ENCODE assay signal across 8 cellular contexts in the genomic region with DNA sequence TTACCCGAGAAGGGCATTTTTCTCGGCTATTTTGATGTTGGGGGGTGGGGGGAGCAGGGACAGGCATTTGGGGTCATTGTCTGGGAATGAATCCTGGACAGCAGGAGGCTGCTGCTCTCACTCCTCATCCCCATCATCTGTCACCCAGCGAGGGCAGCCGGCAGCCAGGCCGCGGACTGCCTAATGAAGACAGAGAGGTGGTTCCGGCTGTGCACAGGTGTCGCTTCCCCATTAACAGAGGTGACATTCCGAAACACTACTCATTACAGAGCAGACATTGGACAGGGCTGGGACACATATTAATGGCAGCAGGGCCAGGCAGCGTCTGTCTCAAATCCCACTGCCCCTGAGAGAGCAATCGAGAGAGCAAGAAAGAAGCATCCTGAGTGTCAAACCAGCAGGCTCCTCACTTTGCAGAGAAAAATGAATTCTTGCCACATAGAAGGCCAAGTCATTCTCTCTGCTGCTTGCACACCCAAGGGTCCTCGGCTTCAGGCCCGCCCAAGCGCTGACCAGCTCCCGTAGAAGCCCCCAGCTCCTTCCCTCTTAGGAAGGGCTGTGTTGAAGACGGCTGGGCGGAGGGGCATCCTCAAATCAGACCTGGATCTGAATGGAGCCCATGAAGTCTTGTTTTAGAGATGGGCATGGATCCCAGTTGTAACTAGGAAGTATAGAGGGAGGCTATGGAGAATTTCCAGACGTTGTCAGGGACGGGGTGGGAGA. TPM values are rescaled to one million over a fixed set of nuclear protein-coding genes. Genes with fewer than 3 reads are reported as not detected.
DNase-seq lines count a peak whose midpoint lies in the region; ATAC-seq and TF ChIP-seq lines count a peak whose summit lies in the region.
"Had no signal": no experiment of that assay in that cellular context is flagged by ENCODE, and none has a peak within 500 bp of the region (broad histone marks: within the 10 kb centered on the region; RNA-seq: fewer than 3 reads in every experiment).

No MANE protein-coding gene starts in this region.

- no peak overlapping the region for H2AFZ ChIP-seq in hepatocyte

- peak overlapping the region; percentile 74 for H3K4me3 Mint-ChIP-seq in activated T-helper 2 cell treated with anti-CD3 and anti-CD28 coated beads, Interferon-gamma antibody, Interleukin-2, Interleukin-4, amounts not matched to agents 10 μg/mL and 5 μg/mL and 100 μg/mL, durations not matched to agents 14 hours and 24 hours and 36 hours (ENCODE audit: low read depth)

- peak overlapping the region; percentile 65 for H3K4me3 ChIP-seq in HUES48 (ENCODE audit: low read depth, low read length)
- no peak overlapping the region for H3K4me3 ChIP-seq in hepatocyte
- H3K4me3 ChIP-seq in skeletal muscle satellite cell (ENCODE audit: low read length) = peak overlapping the region; percentile 74

- H3K9me3 Mint-ChIP-seq in activated T-helper 2 cell treated with anti-CD3 and anti-CD28 coated beads, Interferon-gamma antibody, Interleukin-2, Interleukin-4, amounts not matched to agents 10 μg/mL and 5 μg/mL and 100 μg/mL, durations not matched to agents 14 hours and 24 hours and 36 hours = no peaks in the 10 kb centered on the region

- H3K4me1 ChIP-seq in HUES48 (ENCODE audit: control insufficient read depth, insufficient read depth, low read length) (peaks cover 18% of the 10 kb centered on the region), hepatocyte (ENCODE audit: insufficient read depth) (no peaks in the 10 kb centered on the region), skeletal muscle satellite cell (ENCODE audit: control insufficient read depth, insufficient read depth, low read length) (peaks cover 3% of the 10 kb centered on the region)

- H3K4me1 Mint-ChIP-seq in activated T-helper 2 cell treated with anti-CD3 and anti-CD28 coated beads, Interferon-gamma antibody, Interleukin-2, Interleukin-4, amounts not matched to agents 10 μg/mL and 5 μg/mL and 100 μg/mL, durations not matched to agents 14 hours and 24 hours and 36 hours (ENCODE audit: low read depth) = peaks cover 4% of the 10 kb centered on the region

- H3K27ac ChIP-seq in HUES48 (ENCODE audit: low read depth, low read length) = no peak overlapping the region
- H3K27ac ChIP-seq in hepatocyte = no peak overlapping the region

- no peak overlapping the region for H3K27ac Mint-ChIP-seq in activated T-helper 2 cell treated with anti-CD3 and anti-CD28 coated beads, Interferon-gamma antibody, Interleukin-2, Interleukin-4, amounts not matched to agents 10 μg/mL and 5 μg/mL and 100 μg/mL, durations not matched to agents 14 hours and 24 hours and 36 hours

- H3K9ac ChIP-seq in HUES48 (ENCODE audit: low read depth, low read length) (no peak overlapping the region), skeletal muscle satellite cell (ENCODE audit: low read depth, low read length) (no peak overlapping the region)

- no peaks in the 10 kb centered on the region for H3K9me2 ChIP-seq in hepatocyte (replicated peaks; ENCODE audit: insufficient read depth)

- intact Hi-C loops in activated T-helper 2 cell treated with anti-CD3 and anti-CD28 coated beads, Interferon-gamma antibody, Interleukin-2, Interleukin-4, amounts not matched to agents 10 μg/mL and 5 μg/mL and 100 μg/mL, durations not matched to agents 14 hours and 24 hours and 36 hours (cut with micrococcal nuclease) = no loop called here

- no peaks in the 10 kb centered on the region for H4K20me1 ChIP-seq in hepatocyte (ENCODE audit: insufficient read depth, poor library complexity, severe bottlenecking)

- H3K27me3 ChIP-seq in HUES48 (ENCODE audit: control insufficient read depth, insufficient read depth, low read length) = peaks cover 36% of the 10 kb centered on the region
- H3K27me3 ChIP-seq in hepatocyte = peaks cover 57% of the 10 kb centered on the region
- peaks cover 77% of the 10 kb centered on the region for H3K27me3 ChIP-seq in skeletal muscle satellite cell (ENCODE audit: control insufficient read depth, insufficient read depth, low read length)

- no peak for ATAC-seq in GM18517 (IDR thresholded peaks at IDR 0.05; ENCODE audit: unreplicated experiment)
- ATAC-seq in GM18520 (IDR thresholded peaks at IDR 0.05; ENCODE audit: unreplicated experiment) = no peak

- H3K36me3 Mint-ChIP-seq in activated T-helper 2 cell treated with anti-CD3 and anti-CD28 coated beads, Interferon-gamma antibody, Interleukin-2, Interleukin-4, amounts not matched to agents 10 μg/mL and 5 μg/mL and 100 μg/mL, durations not matched to agents 14 hours and 24 hours and 36 hours (ENCODE audit: low read depth) = no peaks in the 10 kb centered on the region

- TF ChIP-seq CTCF in hepatocyte (IDR thresholded peaks at IDR 0.05; ENCODE audit: poor library complexity) = no peak

- H3K9me3 ChIP-seq in HUES48 (ENCODE audit: control insufficient read depth, insufficient read depth, low read length) (no peaks in the 10 kb centered on the region), hepatocyte (ENCODE audit: low read depth) (no peaks in the 10 kb centered on the region), skeletal muscle satellite cell (replicated peaks; ENCODE audit: low read length) (no peaks in the 10 kb centered on the region)

- H3K4me2 ChIP-seq in hepatocyte (peak overlapping the region; percentile 99), skeletal muscle satellite cell (ENCODE audit: low read length) (peak overlapping the region; percentile 91)

- WGBS in hepatocyte (ENCODE audit: low lambda C conversion rate, missing lambda C conversion rate) = 78% methylated on average over 19 of the region's 19 CpGs

- DNase-seq in activated T-helper 2 cell treated with anti-CD3 and anti-CD28 coated beads, Interferon-gamma antibody, Interleukin-2, Interleukin-4, amounts not matched to agents 10 μg/mL and 5 μg/mL and 100 μg/mL, durations not matched to agents 14 hours and 24 hours and 36 hours (ENCODE audit: low spot score) = no peak
- no peak for DNase-seq in hepatocyte (ENCODE audit: low spot score)
- no peak for DNase-seq in stimulated activated CD4-positive, alpha-beta T cell treated with anti-CD3 and anti-CD28 coated beads, Interleukin-4, amount 100 ng/mL, for 1 hour

- H3K36me3 ChIP-seq in HUES48 (ENCODE audit: control insufficient read depth, insufficient read depth, low read length) = no peaks in the 10 kb centered on the region
- no peaks in the 10 kb centered on the region for H3K36me3 ChIP-seq in hepatocyte (replicated peaks; ENCODE audit: insufficient read depth, low read depth)
- H3K36me3 ChIP-seq in skeletal muscle satellite cell (ENCODE audit: insufficient read depth, low read length) = no peaks in the 10 kb centered on the region

- H3K79me2 ChIP-seq in hepatocyte = no peaks in the 10 kb centered on the region

- H3K27me3 Mint-ChIP-seq in activated T-helper 2 cell treated with anti-CD3 and anti-CD28 coated beads, Interferon-gamma antibody, Interleukin-2, Interleukin-4, amounts not matched to agents 10 μg/mL and 5 μg/mL and 100 μg/mL, durations not matched to agents 14 hours and 24 hours and 36 hours (ENCODE audit: low read depth) = peaks cover 31% of the 10 kb centered on the region

RNA-seq across cellular contexts. Expression of a gene that starts 8.0 kb away (rescaled TPM):
- total RNA-seq in activated T-helper 2 cell treated with anti-CD3 and anti-CD28 coated beads, Interferon-gamma antibody, Interleukin-2, Interleukin-4, amounts not matched to agents 10 μg/mL and 5 μg/mL and 100 μg/mL, durations not matched to agents 14 hours and 24 hours and 36 hours = 0.48 TPM in 1 of 2 replicates, not detected in the other
- 2.4 TPM in 1 of 2 replicates, not detected in the other for total RNA-seq in hepatocyte
- polyA plus RNA-seq in hepatocyte = 0.35 and 2.6 TPM in 2 replicates
- total RNA-seq in skeletal muscle satellite cell (2012; rRNA removed) = not detected in 2 replicates
- total RNA-seq: pulmonary artery endothelial cell had no signal

RNA-seq across cellular contexts. Expression of a gene that starts 25.9 kb away (rescaled TPM):
- total RNA-seq in activated T-helper 2 cell treated with anti-CD3 and anti-CD28 coated beads, Interferon-gamma antibody, Interleukin-2, Interleukin-4, amounts not matched to agents 10 μg/mL and 5 μg/mL and 100 μg/mL, durations not matched to agents 14 hours and 24 hours and 36 hours = not detected in 2 replicates
- 0.40 and 0.48 TPM in 2 replicates for total RNA-seq in hepatocyte
- 0.35 and 0.58 TPM in 2 replicates for polyA plus RNA-seq in hepatocyte
- not detected in 2 replicates for total RNA-seq in skeletal muscle satellite cell (2012; rRNA removed)
- total RNA-seq: pulmonary artery endothelial cell had no signal
